ENCODE assay signal across 1 cellular context in the genomic region with DNA sequence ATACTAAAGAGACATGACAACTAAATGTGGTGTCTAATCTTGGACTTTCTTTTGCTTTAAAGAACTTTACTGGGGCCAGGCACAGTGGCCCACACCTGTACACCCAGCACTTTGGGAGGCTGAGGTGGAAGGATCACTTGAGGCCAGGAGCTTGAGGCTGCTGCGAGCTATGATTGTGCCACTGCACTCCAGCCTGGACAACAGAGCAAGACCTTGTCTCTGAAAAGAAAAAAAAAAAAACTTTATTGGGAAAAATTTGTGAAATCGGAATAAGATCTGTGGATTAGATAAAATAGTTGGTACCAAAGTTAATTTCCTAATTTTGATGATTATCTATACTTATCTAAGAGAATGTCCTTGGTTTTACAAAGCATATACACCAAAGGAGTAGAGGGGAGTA.
TF ChIP-seq lines count a peak whose summit lies in the region.

No MANE protein-coding gene starts in this region.

TF ChIP-seq in HepG2, 621 proteins besides CTCF, POLR2A, EP300 and RAD21 (continued from another document):
- TF ChIP-seq, protein P1, sequence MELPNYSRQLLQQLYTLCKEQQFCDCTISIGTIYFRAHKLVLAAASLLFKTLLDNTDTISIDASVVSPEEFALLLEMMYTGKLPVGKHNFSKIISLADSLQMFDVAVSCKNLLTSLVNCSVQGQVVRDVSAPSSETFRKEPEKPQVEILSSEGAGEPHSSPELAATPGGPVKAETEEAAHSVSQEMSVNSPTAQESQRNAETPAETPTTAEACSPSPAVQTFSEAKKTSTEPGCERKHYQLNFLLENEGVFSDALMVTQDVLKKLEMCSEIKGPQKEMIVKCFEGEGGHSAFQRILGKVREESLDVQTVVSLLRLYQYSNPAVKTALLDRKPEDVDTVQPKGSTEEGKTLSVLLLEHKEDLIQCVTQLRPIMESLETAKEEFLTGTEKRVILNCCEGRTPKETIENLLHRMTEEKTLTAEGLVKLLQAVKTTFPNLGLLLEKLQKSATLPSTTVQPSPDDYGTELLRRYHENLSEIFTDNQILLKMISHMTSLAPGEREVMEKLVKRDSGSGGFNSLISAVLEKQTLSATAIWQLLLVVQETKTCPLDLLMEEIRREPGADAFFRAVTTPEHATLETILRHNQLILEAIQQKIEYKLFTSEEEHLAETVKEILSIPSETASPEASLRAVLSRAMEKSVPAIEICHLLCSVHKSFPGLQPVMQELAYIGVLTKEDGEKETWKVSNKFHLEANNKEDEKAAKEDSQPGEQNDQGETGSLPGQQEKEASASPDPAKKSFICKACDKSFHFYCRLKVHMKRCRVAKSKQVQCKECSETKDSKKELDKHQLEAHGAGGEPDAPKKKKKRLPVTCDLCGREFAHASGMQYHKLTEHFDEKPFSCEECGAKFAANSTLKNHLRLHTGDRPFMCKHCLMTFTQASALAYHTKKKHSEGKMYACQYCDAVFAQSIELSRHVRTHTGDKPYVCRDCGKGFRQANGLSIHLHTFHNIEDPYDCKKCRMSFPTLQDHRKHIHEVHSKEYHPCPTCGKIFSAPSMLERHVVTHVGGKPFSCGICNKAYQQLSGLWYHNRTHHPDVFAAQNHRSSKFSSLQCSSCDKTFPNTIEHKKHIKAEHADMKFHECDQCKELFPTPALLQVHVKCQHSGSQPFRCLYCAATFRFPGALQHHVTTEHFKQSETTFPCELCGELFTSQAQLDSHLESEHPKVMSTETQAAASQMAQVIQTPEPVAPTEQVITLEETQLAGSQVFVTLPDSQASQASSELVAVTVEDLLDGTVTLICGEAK (IDR thresholded peaks at IDR 0.05): no peak; the same call in 1 of the 2 replicates
- TF ChIP-seq, protein P1 (CRISPR knock-in tag; IDR thresholded peaks at IDR 0.05): peak; percentile 35; the same call in 1 of the 2 replicates
